In the genomic region with DNA sequence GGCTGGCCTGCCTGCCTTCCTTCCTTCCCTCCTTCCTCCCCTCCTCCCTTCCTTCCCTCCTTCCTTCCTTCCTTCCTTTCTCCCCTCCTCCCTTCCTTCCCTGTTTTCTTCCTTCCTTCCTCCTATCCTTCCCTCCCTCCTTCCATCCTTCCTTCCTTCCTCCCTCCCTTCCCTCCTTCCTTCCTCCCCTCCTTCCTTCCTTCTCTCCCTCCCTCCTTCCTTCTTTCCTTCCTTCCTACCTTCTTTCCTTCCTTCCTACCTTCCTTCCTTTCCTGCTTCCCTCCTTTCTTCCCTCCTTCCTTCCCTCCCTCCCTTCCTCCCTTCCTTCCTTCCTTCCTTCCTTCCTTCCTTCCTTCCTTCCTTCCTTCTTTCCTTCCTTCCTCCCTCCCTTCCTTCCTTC, we compare ENCODE assay signal across 29 cellular contexts.
"Had no signal": no experiment of that assay in that cellular context is flagged by ENCODE, and none has a peak within 500 bp of the region (broad histone marks: within the 10 kb centered on the region; RNA-seq: fewer than 3 reads in every experiment).

No MANE protein-coding gene starts in this region.

- H3K27ac ChIP-seq: ascending aorta, VCaP had no signal

- DNase-seq: activated B cell treated with CpG ODN at 0.5 μM for 24 hours; activated CD4-positive, alpha-beta memory T cell treated with anti-CD3 and anti-CD28 coated beads for 36 hours; activated CD4-positive, alpha-beta T cell treated with anti-CD3 and anti-CD28 coated beads for 4 hours; activated CD4-positive, alpha-beta T cell treated with anti-CD3 and anti-CD28 coated beads, Interleukin-2, amount 10 ng/mL, durations not matched to agents 24 days and 14 days; activated CD4-positive, alpha-beta T cell treated with anti-CD3 and anti-CD28 coated beads, Interleukin-2, amount 50 U/mL, for 1 hour; activated CD4-positive, alpha-beta T cell treated with anti-CD3 and anti-CD28 coated beads, Interleukin-2, amount 50 U/mL, for 4 hours; activated CD4-positive, CD25-positive, alpha-beta regulatory T cell treated with anti-CD3 and anti-CD28 coated beads, Interleukin-2, amount 50 U/mL, for 72 hours; activated CD8-positive, alpha-beta memory T cell treated with anti-CD3 and anti-CD28 coated beads, Interleukin-2, amount 50 U/mL, for 4 hours; activated CD8-positive, alpha-beta T cell treated with anti-CD3 and anti-CD28 coated beads for 36 hours; activated effector memory CD4-positive, alpha-beta T cell treated with Interleukin-2 at 50 U/mL for 16 hours; activated gamma-delta T cell; activated naive CD4-positive, alpha-beta T cell treated with anti-CD3 and anti-CD28 coated beads, Interleukin-2, amount 10 ng/mL, durations not matched to agents 7 days and 5 days; activated naive CD4-positive, alpha-beta T cell treated with Interleukin-2 at 50 U/mL for 16 hours; activated naive CD8-positive, alpha-beta T cell treated with anti-CD3 and anti-CD28 coated beads, Interleukin-2, amount 10 ng/mL, durations not matched to agents 7 days and 5 days; activated naive CD8-positive, alpha-beta T cell treated with anti-CD3 and anti-CD28 coated beads, Interleukin-2, amount 50 U/mL, for 24 hours; activated T-cell treated with anti-CD3 and anti-CD28 coated beads for 4 hours; activated T-cell treated with anti-CD3 and anti-CD28 coated beads, Interleukin-2, amount 50 U/mL, for 1 hour; activated T-cell treated with anti-CD3 and anti-CD28 coated beads, Interleukin-2, amount 50 U/mL, for 4 hours; activated T-cell treated with anti-CD3 and anti-CD28 coated beads, Interleukin-2, amount 50 U/mL, for 72 hours; amygdala; anterior cingulate cortex; central memory CD4-positive, alpha-beta T cell; T-helper 1 cell; T-helper 2 cell; T-helper 9 cell had no signal

- H3K9me3 ChIP-seq: ascending aorta had no signal

- H3K36me3 ChIP-seq: ascending aorta had no signal

- H3K4me3 ChIP-seq: ascending aorta had no signal

- ATAC-seq: activated CD8-positive, alpha-beta T cell treated with anti-CD3 and anti-CD28 coated beads for 36 hours; activated naive CD8-positive, alpha-beta T cell treated with anti-CD3 and anti-CD28 coated beads, Interleukin-2, amount 50 U/mL, for 24 hours; activated T-cell treated with anti-CD3 and anti-CD28 coated beads, Interleukin-2, amount 50 U/mL, for 4 hours; activated T-cell treated with anti-CD3 and anti-CD28 coated beads, Interleukin-2, amount 50 U/mL, for 72 hours; activated T-helper 17 cell treated with anti-CD3 and anti-CD28 coated beads, Interleukin-2, amount 50 U/mL, for 72 hours had no signal

- H3K4me1 ChIP-seq: ascending aorta had no signal

- H3K27me3 ChIP-seq: ascending aorta had no signal

- FAIRE-seq: TTC549 had no signal
